In genomic region chr17:74212913-74213791, GRCh38 we compare ENCODE assay signal across 1 cellular context.
A peak's percentile ranks its signal among the peaks of the same experiment; 100 is the strongest.
TF ChIP-seq lines count a peak whose summit lies in the region.

TSS of gene TTYH2 (plus strand) at chr17:74213571. CDS start at chr17:74213588, 17 bp downstream.

TF ChIP-seq in K562, 482 proteins besides CTCF, POLR2A, EP300 and RAD21 (continued from another document and continues in another):
- no peak for TF ChIP-seq CTCFL (IDR thresholded peaks at IDR 0.05; ENCODE audit: borderline replicate concordance, insufficient read depth, low read depth, low read length, poor library complexity, severe bottlenecking)
- TF ChIP-seq SREBF1 (IDR thresholded peaks at IDR 0.05; ENCODE audit: borderline replicate concordance, low read depth, low read length), result no peak
- no peak for TF ChIP-seq ELF1 (tag; IDR thresholded peaks at IDR 0.05)
- peak; percentile 60; the same call in 1 of the 2 replicates for TF ChIP-seq FOXP1 (CRISPR knock-in tag; IDR thresholded peaks at IDR 0.05)
- no peak for TF ChIP-seq PHB2 (IDR thresholded peaks at IDR 0.05; ENCODE audit: low read depth)
- TF ChIP-seq RCOR1 (IDR thresholded peaks at IDR 0.05; ENCODE audit: borderline replicate concordance in 1 of 2, low read depth in 2 of 2, low read length in 2 of 2), result peak in 1 of 2 experiments; percentile 37; a peak in 1 of 4 replicates
- TF ChIP-seq HDAC1 (IDR thresholded peaks at IDR 0.05), result 0 out of 4 replicates have a peak, but pooled peaks of 1 of the 2 experiments have one; percentile 34
- no peak for TF ChIP-seq RBM15 (IDR thresholded peaks at IDR 0.05; ENCODE audit: insufficient read depth, low read length)
- TF ChIP-seq ZKSCAN3 (CRISPR knock-in tag; IDR thresholded peaks at IDR 0.05), result no peak
- TF ChIP-seq CGGBP1 (CRISPR knock-in tag; IDR thresholded peaks at IDR 0.05), result no peak
- TF ChIP-seq HDGF (IDR thresholded peaks at IDR 0.05), result no peak
- TF ChIP-seq THAP12 (CRISPR knock-in tag; IDR thresholded peaks at IDR 0.05), result peak; percentile 24; the same call in 1 of the 2 replicates
- TF ChIP-seq SRSF1 (IDR thresholded peaks at IDR 0.05; ENCODE audit: low read depth, low read length), result no peak
- no peak for TF ChIP-seq E2F5 (CRISPR knock-in tag; IDR thresholded peaks at IDR 0.05)
- no peak for TF ChIP-seq E2F1 (CRISPR knock-in tag; IDR thresholded peaks at IDR 0.05)
- TF ChIP-seq GTF2A2 (tag; IDR thresholded peaks at IDR 0.05), result no peak
- TF ChIP-seq ZBTB11 (CRISPR knock-in tag; IDR thresholded peaks at IDR 0.05), result no peak
- no peak for TF ChIP-seq KAT2B (IDR thresholded peaks at IDR 0.05; ENCODE audit: low read depth, low read length)
- no peak for TF ChIP-seq SMAD1 (IDR thresholded peaks at IDR 0.05; ENCODE audit: low read depth, low read length, partially characterized antibody)
- TF ChIP-seq DEAF1 (CRISPR knock-in tag; IDR thresholded peaks at IDR 0.05), result no peak
- TF ChIP-seq ZNF146 (CRISPR knock-in tag; IDR thresholded peaks at IDR 0.05; ENCODE audit: unreplicated experiment), result no peak
- TF ChIP-seq COPS2 (conservative IDR thresholded peaks at IDR 0.05), result no peak
- TF ChIP-seq SNIP1 (IDR thresholded peaks at IDR 0.05; ENCODE audit: low read depth), result no peak
- 0 out of 2 replicates have a peak, but pooled peaks have one; percentile 50 for TF ChIP-seq SMARCA5 (IDR thresholded peaks at IDR 0.05)
- no peak for TF ChIP-seq ZNF217 (CRISPR knock-in tag; IDR thresholded peaks at IDR 0.05)
- TF ChIP-seq MCM2 (IDR thresholded peaks at IDR 0.05; ENCODE audit: low read depth), result no peak
- no peak for TF ChIP-seq NCOA4 (IDR thresholded peaks at IDR 0.05; ENCODE audit: partially characterized antibody)
- TF ChIP-seq CBX3 (IDR thresholded peaks at IDR 0.05; ENCODE audit: borderline replicate concordance in 1 of 2, low read length in 2 of 2), result no peak
- TF ChIP-seq MEF2A (IDR thresholded peaks at IDR 0.05; ENCODE audit: control insufficient read depth, low read depth, low read length), result no peak
- TF ChIP-seq ZKSCAN1 (IDR thresholded peaks at IDR 0.05; ENCODE audit: low read depth, low read length), result 0 out of 2 replicates have a peak, but pooled peaks have one; percentile 2
- no peak for TF ChIP-seq ZC3H8 (IDR thresholded peaks at IDR 0.05)
- TF ChIP-seq CHD7 (IDR thresholded peaks at IDR 0.05; ENCODE audit: low read depth, low read length), result no peak
- TF ChIP-seq YY1 (IDR thresholded peaks at IDR 0.05; ENCODE audit: borderline replicate concordance in 1 of 3, control insufficient read depth in 1 of 3, extremely low read depth in 1 of 3, insufficient read depth in 3 of 3, insufficient read length in 1 of 3, insufficient replicate concordance in 2 of 3, low read depth in 1 of 3, low read length in 2 of 3), result no peak
- no peak for TF ChIP-seq NR2C2 (CRISPR knock-in tag; IDR thresholded peaks at IDR 0.05)
- TF ChIP-seq NR2C2 (tag; IDR thresholded peaks at IDR 0.05), result no peak
